Comparison of ENCODE assay signal across 18 cellular contexts in genomic region chr13:38385152-38385891, GRCh38. TPM values are rescaled to one million over a fixed set of nuclear protein-coding genes. Genes with fewer than 3 reads are reported as not detected.
DNase-seq lines count a peak whose midpoint lies in the region; TF ChIP-seq lines count a peak whose summit lies in the region.
"Had no signal": no experiment of that assay in that cellular context is flagged by ENCODE, and none has a peak within 500 bp of the region (broad histone marks: within the 10 kb centered on the region; RNA-seq: fewer than 3 reads in every experiment).

No MANE protein-coding gene starts in this region.

- H3K4me3 ChIP-seq in A673 (ENCODE audit: low read depth, low read length, poor library complexity, severe bottlenecking) (no peak overlapping the region), Loucy (ENCODE audit: low read length, poor library complexity, severe bottlenecking) (no peak overlapping the region), hepatocyte (no peak overlapping the region)
- H3K4me3 ChIP-seq: BLaER1 had no signal

- POLR2A ChIA-PET in A673 (lab: Charles Lee; ENCODE audit: low non-redundant PET) = no interaction called here

- H3K36me3 ChIP-seq in A673 (ENCODE audit: insufficient read depth, low read length, poor library complexity, severe bottlenecking) (no peaks in the 10 kb centered on the region), Loucy (ENCODE audit: insufficient read depth, low read length) (no peaks in the 10 kb centered on the region), hepatocyte (replicated peaks; ENCODE audit: insufficient read depth, low read depth) (no peaks in the 10 kb centered on the region)
- H3K36me3 ChIP-seq: BLaER1 had no signal

- no TSS peak for BruUV-seq in A673 (replicated peaks; lab: Mats Ljungman, UMichigan)

- H3K9ac ChIP-seq in Loucy (ENCODE audit: low read depth, low read length, poor library complexity, severe bottlenecking) = no peak overlapping the region
- H3K9ac ChIP-seq: BLaER1 had no signal

- H3F3A ChIP-seq in Loucy (ENCODE audit: low read depth) = no peaks in the 10 kb centered on the region

- H3K9me2 ChIP-seq in Loucy (replicated peaks; ENCODE audit: low read depth, low read length) = no peaks in the 10 kb centered on the region
- no peaks in the 10 kb centered on the region for H3K9me2 ChIP-seq in hepatocyte (replicated peaks; ENCODE audit: insufficient read depth)

- H3K9me3 ChIP-seq in A673 (ENCODE audit: low read depth, low read length, poor library complexity, severe bottlenecking) = no peaks in the 10 kb centered on the region
- no peaks in the 10 kb centered on the region for H3K9me3 ChIP-seq in Loucy (ENCODE audit: insufficient read depth, low read depth, low read length)
- H3K9me3 ChIP-seq in hepatocyte (ENCODE audit: low read depth) = no peaks in the 10 kb centered on the region

- TF ChIP-seq CTCF in A673 (conservative IDR thresholded peaks at IDR 0.05; ENCODE audit: low read depth, low read length) (no peak), Loucy (conservative IDR thresholded peaks at IDR 0.05; ENCODE audit: low read length) (no peak), hepatocyte (IDR thresholded peaks at IDR 0.05; ENCODE audit: poor library complexity) (no peak)

- H3K4me1 ChIP-seq in A673 (ENCODE audit: insufficient read depth, low read length, poor library complexity, severe bottlenecking) (peaks cover 9% of the 10 kb centered on the region), Loucy (ENCODE audit: insufficient read depth, low read length, poor library complexity, severe bottlenecking) (no peaks in the 10 kb centered on the region), hepatocyte (ENCODE audit: insufficient read depth) (no peaks in the 10 kb centered on the region)
- H3K4me1 ChIP-seq: BLaER1 had no signal

- DNase-seq in A673 (ENCODE audit: low spot score) (peak; percentile 52), SK-N-DZ (ENCODE audit: low spot score) (peak; percentile 8), hepatocyte (ENCODE audit: low spot score) (no peak), T-helper 1 cell (no peak), OCI-M2 (lab: John Stamatoyannopoulos, UW; ENCODE audit: unreplicated experiment) (no peak)
- DNase-seq in activated T-cell treated with anti-CD3 and anti-CD28 coated beads, Interleukin-2, amount 50 U/mL, for 48 hours = no peak
- no peak for DNase-seq in activated CD4-positive, alpha-beta T cell treated with anti-CD3 and anti-CD28 coated beads for 1 hour
- DNase-seq: Calu3; CD8-positive, alpha-beta T cell; GF-D8; GOT3; KBM-7; MV-4-11; NCI-H1930; NK-92 treated with Interleukin-12 subunit alpha and Interleukin-12 subunit beta, amount 100 ng/mL, for 24 hours; RPMI8226 had no signal

- H3K79me2 ChIP-seq in Loucy (ENCODE audit: insufficient read depth, low read length) = no peaks in the 10 kb centered on the region
- no peaks in the 10 kb centered on the region for H3K79me2 ChIP-seq in hepatocyte

- WGBS in hepatocyte (ENCODE audit: low lambda C conversion rate, missing lambda C conversion rate) = 63% methylated on average over 9 of the region's 9 CpGs

- H3K27ac ChIP-seq in A673 (ENCODE audit: low read depth, low read length, poor library complexity, severe bottlenecking) = peak overlapping the region; percentile 8
- no peak overlapping the region for H3K27ac ChIP-seq in hepatocyte
- H3K27ac ChIP-seq: BLaER1 had no signal

- intact Hi-C loops in A673 (cut with micrococcal nuclease; ENCODE audit: unreplicated experiment) = no loop called here

- H3K4me2 ChIP-seq in Loucy (ENCODE audit: low read depth, low read length, poor library complexity, severe bottlenecking) (peak overlapping the region; percentile 11), hepatocyte (peak overlapping the region; percentile 8)
- H3K4me2 ChIP-seq: BLaER1 had no signal

- H3K27me3 ChIP-seq in A673 (replicated peaks; ENCODE audit: insufficient read depth, low read depth, low read length, poor library complexity) (peaks cover 4% of the 10 kb centered on the region), Loucy (ENCODE audit: insufficient read depth, low read length, poor library complexity, severe bottlenecking) (no peaks in the 10 kb centered on the region), hepatocyte (no peaks in the 10 kb centered on the region)
- H3K27me3 ChIP-seq: BLaER1 had no signal

- H2AFZ ChIP-seq in Loucy (ENCODE audit: low read length) = no peak overlapping the region; the same call in 1 of the 2 replicates
- no peak overlapping the region for H2AFZ ChIP-seq in hepatocyte

- CTCF ChIA-PET in A673 (lab: Charles Lee) = no interaction called here

- no peaks in the 10 kb centered on the region for H4K20me1 ChIP-seq in Loucy (ENCODE audit: insufficient read depth, low read length, poor library complexity, severe bottlenecking)
- H4K20me1 ChIP-seq in hepatocyte (ENCODE audit: insufficient read depth, poor library complexity, severe bottlenecking) = no peaks in the 10 kb centered on the region
- H4K20me1 ChIP-seq: BLaER1 had no signal

RNA-seq across cellular contexts. Expression of gene UFM1, which starts 35.7 kb away (rescaled TPM):
- total RNA-seq in A673 (2021) (74.8 and 87.9 TPM in 2 replicates), hepatocyte (128 and 129 TPM in 2 replicates)
- 72.8 and 77.2 TPM in 2 replicates for polyA plus RNA-seq in SK-N-DZ (2014; cell fraction: cytosol; rRNA removed)
- 71.3 and 76.7 TPM in 2 replicates for polyA plus RNA-seq in SK-N-DZ (2014; cell fraction: nucleus; rRNA removed)
- polyA plus RNA-seq in hepatocyte = 80.4 and 89.5 TPM in 2 replicates

Comparison
In these comparisons a context has a peak if more than half of its experiments do, and no peak if none do; other contexts are left out.
1. DNase-seq: peak in A673 (single experiment) and SK-N-DZ (single experiment); none in hepatocyte (single experiment), activated T-cell treated with anti-CD3 and anti-CD28 coated beads, Interleukin-2, amount 50 U/mL, for 48 hours (0 of 2), T-helper 1 cell (0 of 5), activated CD4-positive, alpha-beta T cell treated with anti-CD3 and anti-CD28 coated beads for 1 hour (single experiment) and OCI-M2 (single experiment).